1 cellular context compared by ENCODE assay signal in genomic region chr11:108498046-108498815, GRCh38.
A peak's percentile ranks its signal among the peaks of the same experiment; 100 is the strongest.
TF ChIP-seq lines count a peak whose summit lies in the region.

Gene POGLUT3, minus strand, starts transcription at chr11:108498384. Its CDS starts 18 bp downstream, at chr11:108498366.

TF ChIP-seq in GM12878, 131 proteins besides CTCF, POLR2A, EP300 and RAD21 (continued from another document):
- TF ChIP-seq MEF2B (IDR thresholded peaks at IDR 0.05; ENCODE audit: partially characterized antibody, poor library complexity, severe bottlenecking) (no peak), NR2F1 (conservative IDR thresholded peaks at IDR 0.05) (peak; percentile 60), IKZF2 (IDR thresholded peaks at IDR 0.05) (peak; percentile 51 to 59; a peak in 3 of 4 replicates), ZNF592 (IDR thresholded peaks at IDR 0.05) (0 out of 2 replicates have a peak, but pooled peaks have one; percentile 69), CHD2 (IDR thresholded peaks at IDR 0.05; ENCODE audit: borderline replicate concordance, low read depth, low read length) (no peak)
